15 cellular contexts compared by ENCODE assay signal in genomic region chr21:16113052-16113715, GRCh38.
A peak's percentile ranks its signal among the peaks of the same experiment; 100 is the strongest.
DNase-seq lines count a peak whose midpoint lies in the region; ATAC-seq and TF ChIP-seq lines count a peak whose summit lies in the region.
"Had no signal": no experiment of that assay in that cellular context is flagged by ENCODE, and none has a peak within 500 bp of the region (broad histone marks: within the 10 kb centered on the region; RNA-seq: fewer than 3 reads in every experiment).

No MANE protein-coding gene starts in this region.

- CTCF ChIA-PET in HEK293T (lab: Yijun Ruan, JAX): interaction anchor here (0.5 kb wide), 1 partner anchor 81 kb away, joined by 5 read pairs; no protein-coding TSS in a partner anchor

- H3K27ac Mint-ChIP-seq in brain: peak overlapping the region in 3 of 5 experiments; percentile 16 to 90 (median 19)

- no peak overlapping the region for H3K4me3 Mint-ChIP-seq in brain
- H3K4me3 Mint-ChIP-seq: activated T-cell treated with anti-CD3 and anti-CD28 coated beads, Interleukin-2, amount 50 U/mL, for 4 hours had no signal

- DNase-seq in EH (ENCODE audit: low read depth) (peak; percentile 0), Right ventricle myocardium superior (no peak), renal cortical epithelial cell (ENCODE audit: low read depth) (peak; percentile 41), AG08395 (ENCODE audit: low spot score) (no peak), HEK293T (ENCODE audit: extremely low spot score) (no peak)
- DNase-seq: activated T-cell treated with anti-CD3 and anti-CD28 coated beads, Interleukin-2, amount 50 U/mL, for 4 hours; AML-193; NCI-H1105; NCI-H226; posterior cingulate gyrus; stomach; T1000 had no signal

- POLR2A ChIA-PET in HEK293T (lab: Yijun Ruan, JAX): interaction anchor here (0.7 kb wide), 1 partner anchor 81 kb away, joined by 3 read pairs; no protein-coding TSS in a partner anchor

- intact Hi-C loops in Right ventricle myocardium superior (cut with DNase I): no loop called here

- H3K4me1 Mint-ChIP-seq in brain: peaks cover 18% of the 10 kb centered on the region

- TF ChIP-seq CTCF in brain (conservative IDR thresholded peaks at IDR 0.05): no peak

- peaks cover 13 to 30% (median 21%) of the 10 kb centered on the region in 5 experiments for H3K9me3 Mint-ChIP-seq in brain
- H3K9me3 Mint-ChIP-seq: activated T-cell treated with anti-CD3 and anti-CD28 coated beads, Interleukin-2, amount 50 U/mL, for 4 hours had no signal

- H3K36me3 Mint-ChIP-seq in brain: peaks cover 50% of the 10 kb centered on the region

- ATAC-seq in Right ventricle myocardium superior (ENCODE audit: poor library complexity) (peak; percentile 22), GM21737 (IDR thresholded peaks at IDR 0.05; ENCODE audit: unreplicated experiment) (no peak), HG03108 (IDR thresholded peaks at IDR 0.05; ENCODE audit: unreplicated experiment) (no peak)
- ATAC-seq: activated T-cell treated with anti-CD3 and anti-CD28 coated beads, Interleukin-2, amount 50 U/mL, for 4 hours had no signal

- H3K27me3 Mint-ChIP-seq in brain: no peaks in the 10 kb centered on the region

TF ChIP-seq in HEK293T, 16 proteins besides CTCF, POLR2A, EP300 and RAD21:
- TF ChIP-seq L3MBTL2 (conservative IDR thresholded peaks at IDR 0.05) (no peak), HDGF (IDR thresholded peaks at IDR 0.05; ENCODE audit: borderline replicate concordance) (no peak), CTBP1 (IDR thresholded peaks at IDR 0.05; ENCODE audit: borderline replicate concordance) (no peak), SP1 (IDR thresholded peaks at IDR 0.05) (no peak), SUZ12 (IDR thresholded peaks at IDR 0.05) (no peak), FOXA1 (IDR thresholded peaks at IDR 0.05) (no peak), NFRKB (IDR thresholded peaks at IDR 0.05) (no peak), BHLHE40 (IDR thresholded peaks at IDR 0.05; ENCODE audit: borderline replicate concordance) (no peak), ARNT (IDR thresholded peaks at IDR 0.05) (no peak), PKNOX1 (IDR thresholded peaks at IDR 0.05) (no peak), ELF4 (IDR thresholded peaks at IDR 0.05) (no peak), FOXK2 (IDR thresholded peaks at IDR 0.05) (no peak), TARDBP (IDR thresholded peaks at IDR 0.05) (no peak), LEF1 (IDR thresholded peaks at IDR 0.05; ENCODE audit: borderline replicate concordance) (no peak), ZNF384 (IDR thresholded peaks at IDR 0.05) (no peak), FOXM1 (IDR thresholded peaks at IDR 0.05; ENCODE audit: borderline replicate concordance) (no peak)
TF ChIP-seq in HEK293T: peak in this region for 0.

Comparison
In these comparisons a context has a peak if more than half of its experiments do, and no peak if none do; other contexts are left out.
1. DNase-seq: peak in EH (single experiment) and renal cortical epithelial cell (single experiment); none in Right ventricle myocardium superior (single experiment), AG08395 (single experiment) and HEK293T (single experiment).